Comparison of ENCODE assay signal across 18 cellular contexts in the genomic region with DNA sequence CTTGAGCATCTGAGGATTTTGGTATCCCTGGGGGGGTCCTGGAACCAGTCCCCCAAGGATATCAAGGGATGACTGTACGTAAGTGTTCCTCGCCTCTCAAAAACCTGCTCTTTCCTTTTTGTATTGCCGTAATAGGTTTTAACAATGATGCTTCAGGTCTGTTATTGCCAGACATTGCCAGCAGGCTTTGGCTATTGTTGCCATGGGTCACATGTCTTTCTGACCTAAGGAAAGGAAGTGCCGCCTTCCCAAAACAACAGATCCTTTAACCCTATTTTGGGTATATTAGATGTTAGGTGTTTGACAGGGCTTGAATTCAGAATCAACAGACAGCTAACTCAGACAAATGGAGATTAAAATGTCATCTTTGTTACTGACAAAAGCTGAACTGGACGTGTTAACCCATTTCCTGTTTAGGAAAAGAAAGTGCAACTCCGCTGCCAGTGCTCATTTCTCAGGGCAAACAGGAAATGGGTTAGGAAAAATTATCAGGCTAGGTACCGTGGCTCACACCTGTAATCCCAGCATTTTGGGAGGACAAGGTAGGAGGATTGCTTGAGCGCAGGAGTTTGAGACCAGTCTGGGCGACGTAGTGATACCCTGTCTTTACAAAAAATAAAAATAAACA. TPM values are rescaled to one million over a fixed set of nuclear protein-coding genes. Genes with fewer than 3 reads are reported as not detected.
DNase-seq lines count a peak whose midpoint lies in the region; ATAC-seq and TF ChIP-seq lines count a peak whose summit lies in the region.
"Had no signal": no experiment of that assay in that cellular context is flagged by ENCODE, and none has a peak within 500 bp of the region (broad histone marks: within the 10 kb centered on the region; RNA-seq: fewer than 3 reads in every experiment).

No MANE protein-coding gene starts in this region.

- peaks cover 10% of the 10 kb centered on the region for H3K4me1 Mint-ChIP-seq in stimulated activated naive CD8-positive, alpha-beta T cell treated with anti-CD3 and anti-CD28 coated beads, Interleukin-15, Interleukin-2, amounts not matched to agents 100 ng/mL and 50 ng/mL, for 24 hours (ENCODE audit: low read depth)
- H3K4me1 Mint-ChIP-seq in activated CD4-positive, alpha-beta memory T cell treated with anti-CD3 and anti-CD28 coated beads for 36 hours (ENCODE audit: low read depth), result peaks cover 6% of the 10 kb centered on the region
- peaks cover 8 to 11% of the 10 kb centered on the region in 2 donors for H3K4me1 Mint-ChIP-seq in immature natural killer cell

- peak overlapping the region; percentile 63 for H3K27ac Mint-ChIP-seq in stimulated activated naive CD8-positive, alpha-beta T cell treated with anti-CD3 and anti-CD28 coated beads, Interleukin-15, Interleukin-2, amounts not matched to agents 100 ng/mL and 50 ng/mL, for 24 hours
- peak overlapping the region; percentile 64 for H3K27ac Mint-ChIP-seq in activated CD4-positive, alpha-beta memory T cell treated with anti-CD3 and anti-CD28 coated beads for 36 hours
- H3K27ac Mint-ChIP-seq in immature natural killer cell, result peak overlapping the region; percentile 23 to 79 (median 56)
- H3K27ac Mint-ChIP-seq: activated naive CD4-positive, alpha-beta T cell treated with anti-CD3 and anti-CD28 coated beads for 36 hours had no signal

- no peak for DNase-seq in stimulated activated naive CD8-positive, alpha-beta T cell treated with anti-CD3 and anti-CD28 coated beads, Interleukin-15, Interleukin-2, amounts not matched to agents 100 U/mL and 50 U/mL, for 24 hours
- DNase-seq in activated CD4-positive, alpha-beta memory T cell treated with anti-CD3 and anti-CD28 coated beads for 36 hours, result no peak
- no peak for DNase-seq in immature natural killer cell
- no peak for DNase-seq in upper lobe of right lung
- no peak for DNase-seq in NCI-H69 (lab: John Stamatoyannopoulos, UW)
- DNase-seq: activated naive CD4-positive, alpha-beta T cell treated with anti-CD3 and anti-CD28 coated beads for 36 hours; AML-193; DMS 273 treated with DMSO at 0.1 percent for 48 hours; foreskin fibroblast; mesendoderm; NCI-H1930; NCI-H524; RPMI8226; stimulated activated naive CD4-positive, alpha-beta T cell treated with Interleukin-2 at 50 U/mL for 16 hours; T1000 had no signal

- H3K27me3 Mint-ChIP-seq in stimulated activated naive CD8-positive, alpha-beta T cell treated with anti-CD3 and anti-CD28 coated beads, Interleukin-15, Interleukin-2, amounts not matched to agents 100 ng/mL and 50 ng/mL, for 24 hours, result no peaks in the 10 kb centered on the region
- no peaks in the 10 kb centered on the region for H3K27me3 Mint-ChIP-seq in activated CD4-positive, alpha-beta memory T cell treated with anti-CD3 and anti-CD28 coated beads for 36 hours
- peaks cover 0 to 2% (median 2%) of the 10 kb centered on the region in 3 donors for H3K27me3 Mint-ChIP-seq in immature natural killer cell (ENCODE audit: low read depth in 3 of 3)

- no peaks in the 10 kb centered on the region for H3K27me3 ChIP-seq in upper lobe of right lung

- TF ChIP-seq CTCF in upper lobe of right lung (IDR thresholded peaks at IDR 0.05), result no peak

- peaks cover 7% of the 10 kb centered on the region for H3K4me1 ChIP-seq in upper lobe of right lung

- H3K9me3 Mint-ChIP-seq in stimulated activated naive CD8-positive, alpha-beta T cell treated with anti-CD3 and anti-CD28 coated beads, Interleukin-15, Interleukin-2, amounts not matched to agents 100 ng/mL and 50 ng/mL, for 24 hours, result no peaks in the 10 kb centered on the region
- H3K9me3 Mint-ChIP-seq in activated CD4-positive, alpha-beta memory T cell treated with anti-CD3 and anti-CD28 coated beads for 36 hours, result no peaks in the 10 kb centered on the region
- no peaks in the 10 kb centered on the region for H3K9me3 Mint-ChIP-seq in immature natural killer cell
- H3K9me3 Mint-ChIP-seq: activated naive CD4-positive, alpha-beta T cell treated with anti-CD3 and anti-CD28 coated beads for 36 hours had no signal

- intact Hi-C loops in activated CD4-positive, alpha-beta memory T cell treated with anti-CD3 and anti-CD28 coated beads for 36 hours (cut with micrococcal nuclease), result no loop called here
- intact Hi-C loops in upper lobe of right lung (cut with DNase I), result no loop called here

- no peak for ATAC-seq in stimulated activated naive CD8-positive, alpha-beta T cell treated with anti-CD3 and anti-CD28 coated beads, Interleukin-15, Interleukin-2, amounts not matched to agents 100 U/mL and 50 U/mL, for 24 hours
- peak; percentile 16 for ATAC-seq in upper lobe of right lung
- ATAC-seq in HG02884 (IDR thresholded peaks at IDR 0.05; ENCODE audit: unreplicated experiment), result no peak
- ATAC-seq in HG02610 (IDR thresholded peaks at IDR 0.05; ENCODE audit: unreplicated experiment), result no peak

- CTCF ChIA-PET in activated CD4-positive, alpha-beta memory T cell treated with anti-CD3 and anti-CD28 coated beads for 36 hours (lab: Charles Lee), result no interaction called here

- POLR2A ChIA-PET in activated CD4-positive, alpha-beta memory T cell treated with anti-CD3 and anti-CD28 coated beads for 36 hours (lab: Charles Lee), result interaction anchor here (1.6 kb wide), 1 partner anchor 19 kb away, joined by 4 read pairs; a partner anchor contains a TSS

- peak overlapping the region; percentile 31 for H3K4me3 ChIP-seq in upper lobe of right lung

- no peaks in the 10 kb centered on the region for H3K9me3 ChIP-seq in upper lobe of right lung

- no peak overlapping the region for H3K27ac ChIP-seq in upper lobe of right lung

- no peaks in the 10 kb centered on the region for H3K36me3 ChIP-seq in upper lobe of right lung

- H3K4me3 Mint-ChIP-seq in stimulated activated naive CD8-positive, alpha-beta T cell treated with anti-CD3 and anti-CD28 coated beads, Interleukin-15, Interleukin-2, amounts not matched to agents 100 ng/mL and 50 ng/mL, for 24 hours, result peak overlapping the region; percentile 57
- peak overlapping the region; percentile 39 for H3K4me3 Mint-ChIP-seq in activated CD4-positive, alpha-beta memory T cell treated with anti-CD3 and anti-CD28 coated beads for 36 hours
- peak overlapping the region; percentile 27 to 68 (median 65) for H3K4me3 Mint-ChIP-seq in immature natural killer cell
- H3K4me3 Mint-ChIP-seq: activated naive CD4-positive, alpha-beta T cell treated with anti-CD3 and anti-CD28 coated beads for 36 hours had no signal

- H3K36me3 Mint-ChIP-seq in stimulated activated naive CD8-positive, alpha-beta T cell treated with anti-CD3 and anti-CD28 coated beads, Interleukin-15, Interleukin-2, amounts not matched to agents 100 ng/mL and 50 ng/mL, for 24 hours (ENCODE audit: low read depth), result no peaks in the 10 kb centered on the region
- H3K36me3 Mint-ChIP-seq in activated CD4-positive, alpha-beta memory T cell treated with anti-CD3 and anti-CD28 coated beads for 36 hours, result no peaks in the 10 kb centered on the region
- H3K36me3 Mint-ChIP-seq in immature natural killer cell, result no peaks in the 10 kb centered on the region

RNA-seq across cellular contexts. Expression of a gene that starts 12.4 kb away (rescaled TPM):
- 10 to 100 TPM; 57.0 to 63.5 TPM for total RNA-seq in activated CD4-positive, alpha-beta memory T cell treated with anti-CD3 and anti-CD28 coated beads for 36 hours
- 10 to 100 TPM; 11.1 to 36.1 (median 16.5) TPM for polyA plus RNA-seq in immature natural killer cell
- 39.3 TPM for total RNA-seq in upper lobe of right lung

RNA-seq across cellular contexts. Expression of a gene that starts 18.8 kb away (rescaled TPM):
- 10 to 100 TPM; 25.6 to 25.8 TPM for total RNA-seq in activated CD4-positive, alpha-beta memory T cell treated with anti-CD3 and anti-CD28 coated beads for 36 hours
- polyA plus RNA-seq in immature natural killer cell, result 100 to 1,000 TPM in 2 of 3 donors, 10 to 100 TPM in 1; 80.4 to 142 (median 108) TPM
- total RNA-seq in upper lobe of right lung, result 5.6 TPM

RNA-seq across cellular contexts. Expression of a gene that starts 33.0 kb away (rescaled TPM):
- total RNA-seq in activated CD4-positive, alpha-beta memory T cell treated with anti-CD3 and anti-CD28 coated beads for 36 hours, result not detected
- not detected for polyA plus RNA-seq in immature natural killer cell
- total RNA-seq in upper lobe of right lung, result not detected
